1 cellular context compared by ENCODE assay signal in genomic region chr6:139308936-139309603, GRCh38.
A peak's percentile ranks its signal among the peaks of the same experiment; 100 is the strongest.
TF ChIP-seq lines count a peak whose summit lies in the region.

No MANE protein-coding gene starts in this region.

TF ChIP-seq in HepG2, 621 proteins besides CTCF, POLR2A, EP300 and RAD21 (continued from another document and continues in another):
- TF ChIP-seq, protein P1, sequence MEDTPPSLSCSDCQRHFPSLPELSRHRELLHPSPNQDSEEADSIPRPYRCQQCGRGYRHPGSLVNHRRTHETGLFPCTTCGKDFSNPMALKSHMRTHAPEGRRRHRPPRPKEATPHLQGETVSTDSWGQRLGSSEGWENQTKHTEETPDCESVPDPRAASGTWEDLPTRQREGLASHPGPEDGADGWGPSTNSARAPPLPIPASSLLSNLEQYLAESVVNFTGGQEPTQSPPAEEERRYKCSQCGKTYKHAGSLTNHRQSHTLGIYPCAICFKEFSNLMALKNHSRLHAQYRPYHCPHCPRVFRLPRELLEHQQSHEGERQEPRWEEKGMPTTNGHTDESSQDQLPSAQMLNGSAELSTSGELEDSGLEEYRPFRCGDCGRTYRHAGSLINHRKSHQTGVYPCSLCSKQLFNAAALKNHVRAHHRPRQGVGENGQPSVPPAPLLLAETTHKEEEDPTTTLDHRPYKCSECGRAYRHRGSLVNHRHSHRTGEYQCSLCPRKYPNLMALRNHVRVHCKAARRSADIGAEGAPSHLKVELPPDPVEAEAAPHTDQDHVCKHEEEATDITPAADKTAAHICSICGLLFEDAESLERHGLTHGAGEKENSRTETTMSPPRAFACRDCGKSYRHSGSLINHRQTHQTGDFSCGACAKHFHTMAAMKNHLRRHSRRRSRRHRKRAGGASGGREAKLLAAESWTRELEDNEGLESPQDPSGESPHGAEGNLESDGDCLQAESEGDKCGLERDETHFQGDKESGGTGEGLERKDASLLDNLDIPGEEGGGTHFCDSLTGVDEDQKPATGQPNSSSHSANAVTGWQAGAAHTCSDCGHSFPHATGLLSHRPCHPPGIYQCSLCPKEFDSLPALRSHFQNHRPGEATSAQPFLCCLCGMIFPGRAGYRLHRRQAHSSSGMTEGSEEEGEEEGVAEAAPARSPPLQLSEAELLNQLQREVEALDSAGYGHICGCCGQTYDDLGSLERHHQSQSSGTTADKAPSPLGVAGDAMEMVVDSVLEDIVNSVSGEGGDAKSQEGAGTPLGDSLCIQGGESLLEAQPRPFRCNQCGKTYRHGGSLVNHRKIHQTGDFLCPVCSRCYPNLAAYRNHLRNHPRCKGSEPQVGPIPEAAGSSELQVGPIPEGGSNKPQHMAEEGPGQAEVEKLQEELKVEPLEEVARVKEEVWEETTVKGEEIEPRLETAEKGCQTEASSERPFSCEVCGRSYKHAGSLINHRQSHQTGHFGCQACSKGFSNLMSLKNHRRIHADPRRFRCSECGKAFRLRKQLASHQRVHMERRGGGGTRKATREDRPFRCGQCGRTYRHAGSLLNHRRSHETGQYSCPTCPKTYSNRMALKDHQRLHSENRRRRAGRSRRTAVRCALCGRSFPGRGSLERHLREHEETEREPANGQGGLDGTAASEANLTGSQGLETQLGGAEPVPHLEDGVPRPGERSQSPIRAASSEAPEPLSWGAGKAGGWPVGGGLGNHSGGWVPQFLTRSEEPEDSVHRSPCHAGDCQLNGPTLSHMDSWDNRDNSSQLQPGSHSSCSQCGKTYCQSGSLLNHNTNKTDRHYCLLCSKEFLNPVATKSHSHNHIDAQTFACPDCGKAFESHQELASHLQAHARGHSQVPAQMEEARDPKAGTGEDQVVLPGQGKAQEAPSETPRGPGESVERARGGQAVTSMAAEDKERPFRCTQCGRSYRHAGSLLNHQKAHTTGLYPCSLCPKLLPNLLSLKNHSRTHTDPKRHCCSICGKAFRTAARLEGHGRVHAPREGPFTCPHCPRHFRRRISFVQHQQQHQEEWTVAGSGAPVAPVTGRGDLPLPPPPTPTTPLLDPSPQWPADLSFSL (CRISPR knock-in tag; IDR thresholded peaks at IDR 0.05): no peak
- TF ChIP-seq ZNF333 (CRISPR knock-in tag; IDR thresholded peaks at IDR 0.05; ENCODE audit: borderline replicate concordance) (no peak), HNRNPLL (IDR thresholded peaks at IDR 0.05; ENCODE audit: low read depth, low read length, poor library complexity, severe bottlenecking) (no peak), SNRNP70 (IDR thresholded peaks at IDR 0.05; ENCODE audit: low read depth, low read length) (no peak), FOSL2 (CRISPR knock-in tag; IDR thresholded peaks at IDR 0.05) (peak; percentile 84), DDIT3 (CRISPR knock-in tag; IDR thresholded peaks at IDR 0.05) (0 out of 2 replicates have a peak, but pooled peaks have one; percentile 19), ELF1 (CRISPR knock-in tag; IDR thresholded peaks at IDR 0.05) (0 out of 2 replicates have a peak, but pooled peaks have one; percentile 36), ZNF484 (CRISPR knock-in tag; IDR thresholded peaks at IDR 0.05; ENCODE audit: borderline replicate concordance, low read depth) (no peak), ATAD3A (CRISPR knock-in tag; IDR thresholded peaks at IDR 0.05) (no peak), ETS1 (CRISPR knock-in tag; IDR thresholded peaks at IDR 0.05) (no peak), JUND (CRISPR knock-in tag; IDR thresholded peaks at IDR 0.05) (0 out of 2 replicates have a peak, but pooled peaks have one; percentile 17), PRMT3 (CRISPR knock-in tag; IDR thresholded peaks at IDR 0.05; ENCODE audit: borderline replicate concordance, low read depth) (no peak), ZNF614 (CRISPR knock-in tag; IDR thresholded peaks at IDR 0.05; ENCODE audit: borderline replicate concordance) (0 out of 2 replicates have a peak, but pooled peaks have one; percentile 30), HNF4G (IDR thresholded peaks at IDR 0.05; ENCODE audit: borderline replicate concordance, low read depth, low read length) (peak; percentile 84), HNF4G (CRISPR knock-in tag; IDR thresholded peaks at IDR 0.05; ENCODE audit: borderline replicate concordance, low read depth) (peak; percentile 88; the same call in 1 of the 2 replicates), SMYD3 (CRISPR knock-in tag; IDR thresholded peaks at IDR 0.05) (no peak), DMAP1 (CRISPR knock-in tag; IDR thresholded peaks at IDR 0.05) (no peak), TBX3 (IDR thresholded peaks at IDR 0.05; ENCODE audit: borderline replicate concordance) (peak; percentile 89), NFRKB (IDR thresholded peaks at IDR 0.05) (no peak), ZFP37 (CRISPR knock-in tag; IDR thresholded peaks at IDR 0.05; ENCODE audit: borderline replicate concordance) (no peak), ADNP (CRISPR knock-in tag; IDR thresholded peaks at IDR 0.05) (no peak), PITX1 (CRISPR knock-in tag; IDR thresholded peaks at IDR 0.05) (0 out of 2 replicates have a peak, but pooled peaks have one; percentile 19), BHLHE40 (IDR thresholded peaks at IDR 0.05; ENCODE audit: low read length) (0 out of 2 replicates have a peak, but pooled peaks have one; percentile 19), ZNF879 (CRISPR knock-in tag; IDR thresholded peaks at IDR 0.05) (no peak), PCBP1 (IDR thresholded peaks at IDR 0.05; ENCODE audit: borderline replicate concordance, low read depth, low read length) (no peak), WIZ (CRISPR knock-in tag; IDR thresholded peaks at IDR 0.05) (peak; percentile 83; the same call in 1 of the 2 replicates), SPEN (CRISPR knock-in tag; IDR thresholded peaks at IDR 0.05; ENCODE audit: low read depth) (no peak), FIP1L1 (IDR thresholded peaks at IDR 0.05; ENCODE audit: borderline replicate concordance, insufficient read depth, low read depth, low read length) (no peak), ZNF703 (CRISPR knock-in tag; IDR thresholded peaks at IDR 0.05; ENCODE audit: borderline replicate concordance) (0 out of 2 replicates have a peak, but pooled peaks have one; percentile 55), ZMYM2 (CRISPR knock-in tag; IDR thresholded peaks at IDR 0.05) (no peak), DZIP1 (CRISPR knock-in tag; IDR thresholded peaks at IDR 0.05) (no peak), ZNF343 (CRISPR knock-in tag; IDR thresholded peaks at IDR 0.05) (no peak), TBX2 (CRISPR knock-in tag; IDR thresholded peaks at IDR 0.05; ENCODE audit: borderline replicate concordance) (peak; percentile 76), TEAD3 (CRISPR knock-in tag; optimal IDR thresholded peaks at IDR 0.05; ENCODE audit: borderline replicate concordance) (peak; percentile 79), MTF2 (CRISPR knock-in tag; IDR thresholded peaks at IDR 0.05; ENCODE audit: borderline replicate concordance) (no peak), ZNF761 (CRISPR knock-in tag; conservative IDR thresholded peaks at IDR 0.05) (no peak), ZNF225 (CRISPR knock-in tag; IDR thresholded peaks at IDR 0.05) (no peak), SKI (IDR thresholded peaks at IDR 0.05; ENCODE audit: partially characterized antibody) (no peak), ZNF552 (CRISPR knock-in tag; IDR thresholded peaks at IDR 0.05; ENCODE audit: borderline replicate concordance) (no peak), FLYWCH1 (CRISPR knock-in tag; IDR thresholded peaks at IDR 0.05) (no peak), ATRX (CRISPR knock-in tag; IDR thresholded peaks at IDR 0.05; ENCODE audit: borderline replicate concordance) (no peak), ZNF3 (CRISPR knock-in tag; IDR thresholded peaks at IDR 0.05) (no peak), HOXA5 (CRISPR knock-in tag; IDR thresholded peaks at IDR 0.05) (peak; percentile 55; the same call in 1 of the 2 replicates), ZNF124 (CRISPR knock-in tag; IDR thresholded peaks at IDR 0.05) (0 out of 2 replicates have a peak, but pooled peaks have one; percentile 61)
- TF ChIP-seq, protein P2, sequence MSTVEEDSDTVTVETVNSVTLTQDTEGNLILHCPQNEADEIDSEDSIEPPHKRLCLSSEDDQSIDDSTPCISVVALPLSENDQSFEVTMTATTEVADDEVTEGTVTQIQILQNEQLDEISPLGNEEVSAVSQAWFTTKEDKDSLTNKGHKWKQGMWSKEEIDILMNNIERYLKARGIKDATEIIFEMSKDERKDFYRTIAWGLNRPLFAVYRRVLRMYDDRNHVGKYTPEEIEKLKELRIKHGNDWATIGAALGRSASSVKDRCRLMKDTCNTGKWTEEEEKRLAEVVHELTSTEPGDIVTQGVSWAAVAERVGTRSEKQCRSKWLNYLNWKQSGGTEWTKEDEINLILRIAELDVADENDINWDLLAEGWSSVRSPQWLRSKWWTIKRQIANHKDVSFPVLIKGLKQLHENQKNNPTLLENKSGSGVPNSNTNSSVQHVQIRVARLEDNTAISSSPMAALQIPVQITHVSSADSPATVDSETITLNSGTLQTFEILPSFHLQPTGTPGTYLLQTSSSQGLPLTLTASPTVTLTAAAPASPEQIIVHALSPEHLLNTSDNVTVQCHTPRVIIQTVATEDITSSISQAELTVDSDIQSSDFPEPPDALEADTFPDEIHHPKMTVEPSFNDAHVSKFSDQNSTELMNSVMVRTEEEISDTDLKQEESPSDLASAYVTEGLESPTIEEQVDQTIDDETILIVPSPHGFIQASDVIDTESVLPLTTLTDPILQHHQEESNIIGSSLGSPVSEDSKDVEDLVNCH (CRISPR knock-in tag; IDR thresholded peaks at IDR 0.05): no peak
- TF ChIP-seq, protein P3, sequence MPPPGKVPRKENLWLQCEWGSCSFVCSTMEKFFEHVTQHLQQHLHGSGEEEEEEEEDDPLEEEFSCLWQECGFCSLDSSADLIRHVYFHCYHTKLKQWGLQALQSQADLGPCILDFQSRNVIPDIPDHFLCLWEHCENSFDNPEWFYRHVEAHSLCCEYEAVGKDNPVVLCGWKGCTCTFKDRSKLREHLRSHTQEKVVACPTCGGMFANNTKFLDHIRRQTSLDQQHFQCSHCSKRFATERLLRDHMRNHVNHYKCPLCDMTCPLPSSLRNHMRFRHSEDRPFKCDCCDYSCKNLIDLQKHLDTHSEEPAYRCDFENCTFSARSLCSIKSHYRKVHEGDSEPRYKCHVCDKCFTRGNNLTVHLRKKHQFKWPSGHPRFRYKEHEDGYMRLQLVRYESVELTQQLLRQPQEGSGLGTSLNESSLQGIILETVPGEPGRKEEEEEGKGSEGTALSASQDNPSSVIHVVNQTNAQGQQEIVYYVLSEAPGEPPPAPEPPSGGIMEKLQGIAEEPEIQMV (CRISPR knock-in tag; IDR thresholded peaks at IDR 0.05; ENCODE audit: low read depth): no peak
- TF ChIP-seq, protein P4, sequence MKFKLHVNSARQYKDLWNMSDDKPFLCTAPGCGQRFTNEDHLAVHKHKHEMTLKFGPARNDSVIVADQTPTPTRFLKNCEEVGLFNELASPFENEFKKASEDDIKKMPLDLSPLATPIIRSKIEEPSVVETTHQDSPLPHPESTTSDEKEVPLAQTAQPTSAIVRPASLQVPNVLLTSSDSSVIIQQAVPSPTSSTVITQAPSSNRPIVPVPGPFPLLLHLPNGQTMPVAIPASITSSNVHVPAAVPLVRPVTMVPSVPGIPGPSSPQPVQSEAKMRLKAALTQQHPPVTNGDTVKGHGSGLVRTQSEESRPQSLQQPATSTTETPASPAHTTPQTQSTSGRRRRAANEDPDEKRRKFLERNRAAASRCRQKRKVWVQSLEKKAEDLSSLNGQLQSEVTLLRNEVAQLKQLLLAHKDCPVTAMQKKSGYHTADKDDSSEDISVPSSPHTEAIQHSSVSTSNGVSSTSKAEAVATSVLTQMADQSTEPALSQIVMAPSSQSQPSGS (CRISPR knock-in tag; IDR thresholded peaks at IDR 0.05): 0 out of 2 replicates have a peak, but pooled peaks have one; percentile 42
- TF ChIP-seq, protein P5, sequence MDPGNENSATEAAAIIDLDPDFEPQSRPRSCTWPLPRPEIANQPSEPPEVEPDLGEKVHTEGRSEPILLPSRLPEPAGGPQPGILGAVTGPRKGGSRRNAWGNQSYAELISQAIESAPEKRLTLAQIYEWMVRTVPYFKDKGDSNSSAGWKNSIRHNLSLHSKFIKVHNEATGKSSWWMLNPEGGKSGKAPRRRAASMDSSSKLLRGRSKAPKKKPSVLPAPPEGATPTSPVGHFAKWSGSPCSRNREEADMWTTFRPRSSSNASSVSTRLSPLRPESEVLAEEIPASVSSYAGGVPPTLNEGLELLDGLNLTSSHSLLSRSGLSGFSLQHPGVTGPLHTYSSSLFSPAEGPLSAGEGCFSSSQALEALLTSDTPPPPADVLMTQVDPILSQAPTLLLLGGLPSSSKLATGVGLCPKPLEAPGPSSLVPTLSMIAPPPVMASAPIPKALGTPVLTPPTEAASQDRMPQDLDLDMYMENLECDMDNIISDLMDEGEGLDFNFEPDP (CRISPR knock-in tag; conservative IDR thresholded peaks at IDR 0.05): no peak
- TF ChIP-seq, protein P6, sequence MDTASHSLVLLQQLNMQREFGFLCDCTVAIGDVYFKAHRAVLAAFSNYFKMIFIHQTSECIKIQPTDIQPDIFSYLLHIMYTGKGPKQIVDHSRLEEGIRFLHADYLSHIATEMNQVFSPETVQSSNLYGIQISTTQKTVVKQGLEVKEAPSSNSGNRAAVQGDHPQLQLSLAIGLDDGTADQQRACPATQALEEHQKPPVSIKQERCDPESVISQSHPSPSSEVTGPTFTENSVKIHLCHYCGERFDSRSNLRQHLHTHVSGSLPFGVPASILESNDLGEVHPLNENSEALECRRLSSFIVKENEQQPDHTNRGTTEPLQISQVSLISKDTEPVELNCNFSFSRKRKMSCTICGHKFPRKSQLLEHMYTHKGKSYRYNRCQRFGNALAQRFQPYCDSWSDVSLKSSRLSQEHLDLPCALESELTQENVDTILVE (CRISPR knock-in tag; IDR thresholded peaks at IDR 0.05): peak; percentile 62; the same call in 1 of the 2 replicates
